In the genomic region with DNA sequence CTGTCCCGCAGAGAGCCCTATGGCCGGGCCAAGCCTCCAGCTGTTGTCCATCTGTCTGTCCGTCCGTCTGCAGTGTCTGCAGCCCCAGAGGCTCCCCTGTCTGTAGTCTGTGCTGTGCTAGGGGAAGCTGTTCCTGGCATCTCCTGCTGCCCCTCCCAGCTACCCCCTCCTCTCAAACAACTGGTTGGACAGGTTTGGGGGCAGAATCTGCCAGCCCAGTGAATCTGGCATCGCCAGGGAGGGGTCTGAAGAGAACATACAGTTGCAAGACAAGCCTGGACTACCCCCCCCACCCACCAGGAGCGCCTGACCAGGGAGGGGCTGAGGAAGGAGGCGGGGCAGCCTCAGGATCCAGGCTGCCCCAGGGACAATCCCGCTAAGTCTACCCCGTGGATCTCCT, we compare ENCODE assay signal across 8 cellular contexts. TPM values are rescaled to one million over a fixed set of nuclear protein-coding genes. Genes with fewer than 3 reads are reported as not detected.
DNase-seq lines count a peak whose midpoint lies in the region; ATAC-seq and TF ChIP-seq lines count a peak whose summit lies in the region.
"Not testable (repeated sequence)": the region's sequence is repeated elsewhere in the genome, so short reads cannot be mapped to it uniquely, and the experiment has no call there.

A gene with protein sequence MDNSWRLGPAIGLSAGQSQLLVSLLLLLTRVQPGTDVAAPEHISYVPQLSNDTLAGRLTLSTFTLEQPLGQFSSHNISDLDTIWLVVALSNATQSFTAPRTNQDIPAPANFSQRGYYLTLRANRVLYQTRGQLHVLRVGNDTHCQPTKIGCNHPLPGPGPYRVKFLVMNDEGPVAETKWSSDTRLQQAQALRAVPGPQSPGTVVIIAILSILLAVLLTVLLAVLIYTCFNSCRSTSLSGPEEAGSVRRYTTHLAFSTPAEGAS (minus strand): TSS at position 101 of the 400 bp plus-strand sequence. CDS start 50 bp downstream, at position 51.

- H3K4me3 Mint-ChIP-seq in Caco-2 (ENCODE audit: unreplicated experiment); activated T-helper 17 cell treated with anti-CD3 and anti-CD28 coated beads, Interleukin-2, amount 50 U/mL, for 72 hours; mesothelial cell of epicardium: not testable (repeated sequence)

- H3K36me3 Mint-ChIP-seq in Caco-2 (ENCODE audit: insufficient read depth, unreplicated experiment); activated T-helper 17 cell treated with anti-CD3 and anti-CD28 coated beads, Interleukin-2, amount 50 U/mL, for 72 hours (ENCODE audit: low read depth); mesothelial cell of epicardium: not testable (repeated sequence)

- not testable (repeated sequence) for BruUV-seq in Caco-2 (replicated peaks; lab: Mats Ljungman, UMichigan)

- peak; percentile 20 for ATAC-seq in RWPE2 (ENCODE audit: low read depth)
- not testable (repeated sequence) for ATAC-seq in activated T-helper 17 cell treated with anti-CD3 and anti-CD28 coated beads, Interleukin-2, amount 50 U/mL, for 72 hours (replicated peaks); sciatic nerve
- ATAC-seq in heart left ventricle = peak in 3 of 4 donors; percentile 42 to 47 (median 44)

- WGBS in heart left ventricle, 4 donors = no CpG with 5 or more reads among the region's 9 CpGs

- not testable (repeated sequence) for H3K36me3 ChIP-seq in Caco-2 (ENCODE audit: control insufficient read depth, insufficient read depth, low read length); RWPE2 (ENCODE audit: low read depth); heart left ventricle

- not testable (repeated sequence) for H3K27me3 Mint-ChIP-seq in Caco-2 (ENCODE audit: insufficient read depth, unreplicated experiment); activated T-helper 17 cell treated with anti-CD3 and anti-CD28 coated beads, Interleukin-2, amount 50 U/mL, for 72 hours; mesothelial cell of epicardium (ENCODE audit: low read depth)

- intact Hi-C loops in Caco-2 (cut with micrococcal nuclease; ENCODE audit: unreplicated experiment); dorsolateral prefrontal cortex (cut with DNase I); heart left ventricle (cut with DNase I); sciatic nerve (cut with DNase I): not testable (repeated sequence)

- H3K27me3 ChIP-seq in Caco-2 (replicated peaks; ENCODE audit: control insufficient read depth, insufficient read depth, low read length); RWPE2 (ENCODE audit: insufficient read depth, poor library complexity, severe bottlenecking); dorsolateral prefrontal cortex; heart left ventricle: not testable (repeated sequence)

- H3K4me1 Mint-ChIP-seq in Caco-2 (ENCODE audit: low read depth, unreplicated experiment); activated T-helper 17 cell treated with anti-CD3 and anti-CD28 coated beads, Interleukin-2, amount 50 U/mL, for 72 hours; mesothelial cell of epicardium: not testable (repeated sequence)

- CTCF ChIA-PET in Caco-2 (lab: Charles Lee) = not testable (repeated sequence)

- TF ChIP-seq POLR2A in heart left ventricle (IDR thresholded peaks at IDR 0.05) = not testable (repeated sequence)

- POLR2A ChIA-PET in Caco-2 (lab: Charles Lee) = not testable (repeated sequence)

- not testable (repeated sequence) for H3K9me3 ChIP-seq in Caco-2; RWPE2 (ENCODE audit: severe bottlenecking); heart left ventricle

- TF ChIP-seq CTCF in Caco-2 (IDR thresholded peaks at IDR 0.05; ENCODE audit: insufficient read depth in 1 of 2, low read depth in 1 of 2, low read length in 1 of 2, severe bottlenecking in 1 of 2, unreplicated experiment in 1 of 2); RWPE2 (IDR thresholded peaks at IDR 0.05; ENCODE audit: poor library complexity, severe bottlenecking); dorsolateral prefrontal cortex (IDR thresholded peaks at IDR 0.05 in 54 of 56, conservative IDR thresholded peaks at IDR 0.05 in 2 of 56; ENCODE audit: low read depth in 1 of 56, partially characterized antibody in 56 of 56); heart left ventricle (IDR thresholded peaks at IDR 0.05); mesothelial cell of epicardium (IDR thresholded peaks at IDR 0.05; ENCODE audit: unreplicated experiment): not testable (repeated sequence)

- not testable (repeated sequence) for DNase-seq in Caco-2; RWPE2 (ENCODE audit: low spot score); dorsolateral prefrontal cortex; heart left ventricle; mesothelial cell of epicardium (ENCODE audit: low spot score in 2 of 2, unreplicated experiment in 2 of 2); sciatic nerve (ENCODE audit: low spot score); ureter (ENCODE audit: low spot score)

- not testable (repeated sequence) for H3K27ac Mint-ChIP-seq in Caco-2 (ENCODE audit: unreplicated experiment); activated T-helper 17 cell treated with anti-CD3 and anti-CD28 coated beads, Interleukin-2, amount 50 U/mL, for 72 hours; mesothelial cell of epicardium

- H3K4me3 ChIP-seq in Caco-2 (ENCODE audit: low read depth, low read length); RWPE2 (ENCODE audit: severe bottlenecking); dorsolateral prefrontal cortex; heart left ventricle: not testable (repeated sequence)

- not testable (repeated sequence) for H3K4me1 ChIP-seq in Caco-2; RWPE2 (ENCODE audit: insufficient read depth, poor library complexity, severe bottlenecking); heart left ventricle

- not testable (repeated sequence) for H3K9me3 Mint-ChIP-seq in Caco-2 (ENCODE audit: unreplicated experiment); activated T-helper 17 cell treated with anti-CD3 and anti-CD28 coated beads, Interleukin-2, amount 50 U/mL, for 72 hours; mesothelial cell of epicardium

- not testable (repeated sequence) for H3K27ac ChIP-seq in RWPE2 (ENCODE audit: poor library complexity, severe bottlenecking); dorsolateral prefrontal cortex; heart left ventricle

RNA-seq across cellular contexts. Expression of the gene that starts here (rescaled TPM):
- 9.9 and 13.7 TPM in 2 replicates for total RNA-seq in Caco-2 (2022)
- 10 to 100 TPM; 37.5 to 55.6 TPM for total RNA-seq in activated T-helper 17 cell treated with anti-CD3 and anti-CD28 coated beads, Interleukin-2, amount 50 U/mL, for 72 hours
- total RNA-seq in dorsolateral prefrontal cortex = 10 to 100 TPM in 105 of 120 experiments, 1 to 10 TPM in 12, under 1 TPM in 1, not detected in 2; 0.54 to 69.1 (median 24.8) TPM
- 10 to 100 TPM in 7 of 9 donors, 1 to 10 TPM in 2; 6.0 to 29.2 (median 12.8) TPM for total RNA-seq in heart left ventricle
- polyA plus RNA-seq in heart left ventricle = 10 to 100 TPM in 1 of 2 donors, 1 to 10 TPM in 1; 8.3 to 30.9 TPM
- total RNA-seq in mesothelial cell of epicardium = 18.3 to 26.8 TPM (median 26.6 TPM) in 3 replicates
- total RNA-seq in sciatic nerve = 23.0 TPM
- 292 TPM for total RNA-seq in ureter
